Comparison of ENCODE assay signal across 8 cellular contexts in genomic region chr11:124674571-124674970, GRCh38. TPM values are rescaled to one million over a fixed set of nuclear protein-coding genes. Genes with fewer than 3 reads are reported as not detected.
A peak's percentile ranks its signal among the peaks of the same experiment; 100 is the strongest.
DNase-seq lines count a peak whose midpoint lies in the region; ATAC-seq, FAIRE-seq and TF ChIP-seq lines count a peak whose summit lies in the region.

No MANE protein-coding gene starts in this region.

- no peak for TF ChIP-seq POLR2A in GM12878 (IDR thresholded peaks at IDR 0.05; ENCODE audit: low read depth, low read length)

- no peak overlapping the region for H3K9ac ChIP-seq in GM12878 (ENCODE audit: control insufficient read depth, insufficient read depth, low read length)

- no peak for FAIRE-seq in GM12878 (lab: Jason Lieb, UNC)

- no peak overlapping the region for H3K27ac ChIP-seq in right atrium auricular region
- H3K27ac ChIP-seq in GM12878 (ENCODE audit: control insufficient read depth, insufficient read depth) = no peak overlapping the region

- WGBS in GM12878 (ENCODE audit: insufficient coverage, insufficient replicate concordance, low lambda C conversion rate, missing lambda C conversion rate) = 94% methylated on average over 5 of the region's 5 CpGs

- H3K27me3 ChIP-seq in right atrium auricular region = no peaks in the 10 kb centered on the region
- no peaks in the 10 kb centered on the region for H3K27me3 ChIP-seq in GM12878 (replicated peaks in 1 of 2; ENCODE audit: control insufficient read depth in 2 of 2, insufficient read depth in 2 of 2, low read length in 1 of 2)
- H3K27me3 ChIP-seq in mononuclear cell (ENCODE audit: insufficient read depth, low read length) = no peaks in the 10 kb centered on the region

- no peak overlapping the region; the same call in 1 of the 2 replicates for H2AFZ ChIP-seq in GM12878 (ENCODE audit: control insufficient read depth, low read depth, low read length)

- ATAC-seq in left cardiac atrium (no peak), GM12878 (no peak), GM19467 (IDR thresholded peaks at IDR 0.05; ENCODE audit: unreplicated experiment) (no peak)

- H3K4me2 ChIP-seq in GM12878 (ENCODE audit: control insufficient read depth, insufficient read depth) = peak overlapping the region; percentile 69; the same call in 1 of the 2 replicates

- BruUV-seq in GM12878 (replicated peaks; lab: Mats Ljungman, UMichigan) = no TSS peak

- no peaks in the 10 kb centered on the region for H3K36me3 ChIP-seq in right atrium auricular region
- H3K36me3 ChIP-seq in GM12878 (ENCODE audit: control insufficient read depth in 2 of 2, insufficient read depth in 2 of 2, low read length in 1 of 2) = no peaks in the 10 kb centered on the region

- CTCF ChIA-PET in GM12878 (lab: Yijun Ruan, JAX) = interaction anchor here (6.4 to 7.1 kb wide), 2 partner anchors 69 to 91 kb away, joined by 109 to 190 read pairs; partner anchors contain the start of genes ESAM and NRGN

- intact Hi-C loops in left cardiac atrium (cut with DNase I) (loop anchor here in 1 of 2 donors (5.0 kb wide), 1 partner anchor 88 kb away; the partner anchor contains the start of gene ESAM), GM12878 (cut with micrococcal nuclease; ENCODE audit: unreplicated experiment) (loop anchor here (2.0 kb wide), 1 partner anchor 42 kb away; no protein-coding TSS in a partner anchor)

- H3K9me3 ChIP-seq in right atrium auricular region (no peaks in the 10 kb centered on the region), GM12878 (replicated peaks; ENCODE audit: control insufficient read depth, insufficient read depth, low read length) (no peaks in the 10 kb centered on the region), mononuclear cell (ENCODE audit: low read depth, low read length) (no peaks in the 10 kb centered on the region)

- SMC1A ChIA-PET in GM12878 (lab: Charles Lee; ENCODE audit: uncharacterized antibody, unreplicated experiment) = interaction anchor here (2.8 to 6.5 kb wide), 2 partner anchors 50 to 87 kb away, joined by 12 to 93 read pairs; partner anchors contain the start of gene ESAM

- RAD21 ChIA-PET in GM12878 (lab: Charles Lee; ENCODE audit: unreplicated experiment) = interaction anchor here (1.8 kb wide), 1 partner anchor 162 kb away, joined by 4 read pairs; no protein-coding TSS in a partner anchor

- POLR2A ChIA-PET in GM12878 (lab: Charles Lee) = interaction anchor here (0.8 kb wide), 1 partner anchor 86 kb away, joined by 8 read pairs; no protein-coding TSS in a partner anchor

- H3K4me3 ChIP-seq in right atrium auricular region (peak overlapping the region; percentile 75 to 76), GM12878 (peak overlapping the region; percentile 66), mononuclear cell (ENCODE audit: low read length) (peak overlapping the region; percentile 63)

- no peak for DNase-seq in right atrium auricular region (ENCODE audit: low spot score)
- DNase-seq in left cardiac atrium = no peak
- DNase-seq in GM12878 (ENCODE audit: low read depth, low spot score) = no peak
- no peak for DNase-seq in NCI-H345 treated with DMSO at 0.1 percent for 48 hours (lab: John Stamatoyannopoulos, UW; ENCODE audit: unreplicated experiment)
- no peak for DNase-seq in HT-29 (ENCODE audit: low spot score)
- DNase-seq in DMS 273 (lab: John Stamatoyannopoulos, UW; ENCODE audit: unreplicated experiment) = no peak

- TF ChIP-seq RAD21 in GM12878 (IDR thresholded peaks at IDR 0.05; ENCODE audit: insufficient read depth, low read depth, low read length) = no peak

- no peaks in the 10 kb centered on the region for H4K20me1 ChIP-seq in GM12878 (ENCODE audit: control insufficient read depth, insufficient read depth)

- no peaks in the 10 kb centered on the region for H3K79me2 ChIP-seq in GM12878 (ENCODE audit: control insufficient read depth, insufficient read depth, low read length)

- H3K4me1 ChIP-seq in right atrium auricular region (peaks cover 0 to 27% of the 10 kb centered on the region in 2 donors), GM12878 (ENCODE audit: control insufficient read depth, insufficient read depth, low read length) (peaks cover 7% of the 10 kb centered on the region), mononuclear cell (ENCODE audit: insufficient read depth, low read length) (peaks cover 28% of the 10 kb centered on the region)

- no peak for TF ChIP-seq EP300 in GM12878 (IDR thresholded peaks at IDR 0.05; ENCODE audit: borderline replicate concordance in 1 of 2, control insufficient read depth in 1 of 2, low read depth in 2 of 2, low read length in 2 of 2)

- TF ChIP-seq CTCF in right atrium auricular region (IDR thresholded peaks at IDR 0.05) (no peak), GM12878 (IDR thresholded peaks at IDR 0.05 in 2 of 3, conservative IDR thresholded peaks at IDR 0.05 in 1 of 3; ENCODE audit: control insufficient read depth in 2 of 3, extremely low read depth in 1 of 3, insufficient read depth in 1 of 3, low read depth in 3 of 3, low read length in 3 of 3) (no peak)

- in situ Hi-C loops in GM12878 (cut with MboI) = loop anchor here (5.0 kb wide), 2 partner anchors 88 to 163 kb away; partner anchors contain the start of gene ESAM

RNA-seq across cellular contexts. Expression of gene SPA17, which starts 0.9 kb away (rescaled TPM):
- total RNA-seq in right atrium auricular region (1 to 10 TPM; 4.7 to 5.9 TPM), left cardiac atrium (1 to 10 TPM; 3.5 to 4.0 TPM), GM12878 (2014; rRNA removed) (3.5 and 4.6 TPM in 2 replicates), GM12878 (2014; rRNA removed; fragmentation: Illumina TruSeq; extraction: Trizol) (9.9 and 14.0 TPM in 2 replicates), GM12878 (2021) (2.5 and 2.9 TPM in 2 replicates), mononuclear cell (1.7 TPM)
- total RNA-seq in GM12878 (2013; cell fraction: nucleolus; rRNA removed) = 1.2 and 1.8 TPM in 2 replicates
- 2.0 TPM for polyA plus RNA-seq in GM12878 (2011; ENCODE audit: low read depth)
- polyA plus RNA-seq in GM12878 (2011; rRNA removed) (13.2 and 16.1 TPM in 2 replicates), GM12878 (2014; fragmentation: Illumina TruSeq; extraction: Trizol) (12.5 and 17.8 TPM in 2 replicates), GM12878 (2014; fragmentation: Nextera tagmentation; extraction: Ambion mirVana) (1 to 10 TPM; 6.1 to 7.3 TPM), GM12878 (2014; rRNA removed) (3.5 and 6.8 TPM in 2 replicates), GM12878 (2016; fragmentation: Nextera tagmentation; extraction: Ambion mirVana) (10 to 100 TPM in 1 of 2 experiments, 1 to 10 TPM in 1; 9.8 to 11.2 TPM)
- 2.8 and 2.9 TPM in 2 replicates for polyA plus RNA-seq in GM12878 (2011; cell fraction: cytosol; rRNA removed)
- polyA plus RNA-seq in GM12878 (2011; cell fraction: nucleus; rRNA removed) = 1.8 and 2.0 TPM in 2 replicates
- polyA plus RNA-seq in GM12878 (2012) = 3.2 and 4.1 TPM in 2 replicates
- 1.0 and 1.9 TPM in 2 replicates for polyA minus RNA-seq in GM12878 (2011; rRNA and poly(A)+ RNA removed)
- polyA minus RNA-seq in GM12878 (2011; cell fraction: cytosol; rRNA and poly(A)+ RNA removed) = 0.52 TPM in 1 of 2 replicates, not detected in the other
- 0.86 and 2.5 TPM in 2 replicates for polyA minus RNA-seq in GM12878 (2011; cell fraction: nucleus; rRNA and poly(A)+ RNA removed)
- total RNA-seq in HT-29 (2014; rRNA removed; shearing (Covaris generic)) = 2.9 and 7.2 TPM in 2 replicates

RNA-seq across cellular contexts. Expression of gene SIAE, which starts 1.0 kb away (rescaled TPM):
- total RNA-seq in right atrium auricular region (10 to 100 TPM; 12.5 to 40.8 TPM), left cardiac atrium (10 to 100 TPM; 40.4 to 41.0 TPM), GM12878 (2014; rRNA removed) (3.5 and 4.3 TPM in 2 replicates), GM12878 (2014; rRNA removed; fragmentation: Illumina TruSeq; extraction: Trizol) (4.0 and 4.3 TPM in 2 replicates), GM12878 (2021) (4.8 and 7.0 TPM in 2 replicates), mononuclear cell (4.3 TPM)
- total RNA-seq in GM12878 (2013; cell fraction: nucleolus; rRNA removed) = 5.9 and 6.0 TPM in 2 replicates
- polyA plus RNA-seq in GM12878 (2011; ENCODE audit: low read depth) = 1.9 TPM
- polyA plus RNA-seq in GM12878 (2011; rRNA removed) (6.1 and 6.6 TPM in 2 replicates), GM12878 (2014; fragmentation: Illumina TruSeq; extraction: Trizol) (6.9 and 8.0 TPM in 2 replicates), GM12878 (2014; fragmentation: Nextera tagmentation; extraction: Ambion mirVana) (under 1 TPM; 0.93 to 0.97 TPM), GM12878 (2014; rRNA removed) (5.0 and 6.0 TPM in 2 replicates), GM12878 (2016; fragmentation: Nextera tagmentation; extraction: Ambion mirVana) (1 to 10 TPM; 2.8 to 3.2 TPM)
- polyA plus RNA-seq in GM12878 (2011; cell fraction: cytosol; rRNA removed) = 4.4 and 4.8 TPM in 2 replicates
- polyA plus RNA-seq in GM12878 (2011; cell fraction: nucleus; rRNA removed) = 3.3 and 4.4 TPM in 2 replicates
- 3.7 and 4.0 TPM in 2 replicates for polyA plus RNA-seq in GM12878 (2012)
- polyA minus RNA-seq in GM12878 (2011; rRNA and poly(A)+ RNA removed) = 4.1 and 4.3 TPM in 2 replicates
- 1.2 and 1.6 TPM in 2 replicates for polyA minus RNA-seq in GM12878 (2011; cell fraction: cytosol; rRNA and poly(A)+ RNA removed)
- polyA minus RNA-seq in GM12878 (2011; cell fraction: nucleus; rRNA and poly(A)+ RNA removed) = 0.85 and 1.9 TPM in 2 replicates
- 6.8 and 6.9 TPM in 2 replicates for total RNA-seq in HT-29 (2014; rRNA removed; shearing (Covaris generic))

RNA-seq across cellular contexts. Expression of gene TBRG1, which starts 51.9 kb away (rescaled TPM):
- total RNA-seq in right atrium auricular region (10 to 100 TPM; 20.0 to 27.6 TPM), left cardiac atrium (10 to 100 TPM; 22.4 to 23.1 TPM), GM12878 (2014; rRNA removed) (19.1 and 30.3 TPM in 2 replicates), GM12878 (2014; rRNA removed; fragmentation: Illumina TruSeq; extraction: Trizol) (14.6 and 16.8 TPM in 2 replicates), GM12878 (2021) (23.7 and 24.7 TPM in 2 replicates), mononuclear cell (39.7 TPM)
- total RNA-seq in GM12878 (2013; cell fraction: nucleolus; rRNA removed) = 67.2 and 69.5 TPM in 2 replicates
- polyA plus RNA-seq in GM12878 (2011; ENCODE audit: low read depth) = 18.0 TPM
- polyA plus RNA-seq in GM12878 (2011; rRNA removed) (44.6 and 46.6 TPM in 2 replicates), GM12878 (2014; fragmentation: Illumina TruSeq; extraction: Trizol) (21.5 and 23.5 TPM in 2 replicates), GM12878 (2014; fragmentation: Nextera tagmentation; extraction: Ambion mirVana) (10 to 100 TPM; 12.3 to 18.6 TPM), GM12878 (2014; rRNA removed) (31.7 and 32.8 TPM in 2 replicates), GM12878 (2016; fragmentation: Nextera tagmentation; extraction: Ambion mirVana) (10 to 100 TPM; 28.7 to 29.5 TPM)
- 33.2 and 36.1 TPM in 2 replicates for polyA plus RNA-seq in GM12878 (2011; cell fraction: cytosol; rRNA removed)
- 149 and 177 TPM in 2 replicates for polyA plus RNA-seq in GM12878 (2011; cell fraction: nucleus; rRNA removed)
- polyA plus RNA-seq in GM12878 (2012) = 21.1 and 21.8 TPM in 2 replicates
- 13.9 and 14.6 TPM in 2 replicates for polyA minus RNA-seq in GM12878 (2011; rRNA and poly(A)+ RNA removed)
- 5.8 and 6.4 TPM in 2 replicates for polyA minus RNA-seq in GM12878 (2011; cell fraction: cytosol; rRNA and poly(A)+ RNA removed)
- polyA minus RNA-seq in GM12878 (2011; cell fraction: nucleus; rRNA and poly(A)+ RNA removed) = 41.6 and 61.1 TPM in 2 replicates
- total RNA-seq in HT-29 (2014; rRNA removed; shearing (Covaris generic)) = 45.8 and 63.0 TPM in 2 replicates
